Comparison of ENCODE assay signal across 41 cellular contexts in genomic region chr1:48235652-48236051, GRCh38. TPM values are rescaled to one million over a fixed set of nuclear protein-coding genes. Genes with fewer than 3 reads are reported as not detected.
"Had no signal": no experiment of that assay in that cellular context is flagged by ENCODE, and none has a peak within 500 bp of the region (broad histone marks: within the 10 kb centered on the region; RNA-seq: fewer than 3 reads in every experiment).

No MANE protein-coding gene starts in this region.

- H3K27me3 Mint-ChIP-seq: activated B cell treated with CpG ODN at 0.5 μM for 24 hours; activated CD4-positive, alpha-beta memory T cell treated with anti-CD3 and anti-CD28 coated beads for 36 hours; activated CD8-positive, alpha-beta T cell treated with anti-CD3 and anti-CD28 coated beads for 36 hours; central memory CD8-positive, alpha-beta T cell had no signal

- H3K9me3 ChIP-seq: adrenal gland, body of pancreas, breast epithelium had no signal

- H3K27me3 ChIP-seq: adrenal gland, body of pancreas, brain microvascular endothelial cell, breast epithelium had no signal

- H3K27ac Mint-ChIP-seq: activated B cell treated with CpG ODN at 0.5 μM for 24 hours; activated CD4-positive, alpha-beta memory T cell treated with anti-CD3 and anti-CD28 coated beads for 36 hours; activated CD4-positive, alpha-beta T cell treated with anti-CD3 and anti-CD28 coated beads, Interleukin-2, amount 10 ng/mL, durations not matched to agents 24 days and 14 days; activated CD8-positive, alpha-beta T cell treated with anti-CD3 and anti-CD28 coated beads for 36 hours; activated naive CD4-positive, alpha-beta T cell treated with anti-CD3 and anti-CD28 coated beads for 36 hours; activated naive CD4-positive, alpha-beta T cell treated with anti-CD3 and anti-CD28 coated beads, Interleukin-2, amount 50 U/mL, for 72 hours; activated naive CD8-positive, alpha-beta T cell treated with anti-CD3 and anti-CD28 coated beads for 36 hours; activated T-cell treated with anti-CD3 and anti-CD28 coated beads, Interleukin-2, amount 50 U/mL, for 72 hours; activated T-helper 1 cell treated with anti-CD3 and anti-CD28 coated beads, Interleukin-12 subunit alpha, Interleukin-12 subunit beta, Interleukin-2, Interleukin-4 antibody, amounts not matched to agents 30 ng/mL and 10 ng/mL and 1 ng/mL, durations not matched to agents 14 hours and 24 hours and 36 hours; activated T-helper 17 cell treated with anti-CD3 and anti-CD28 coated beads, Interleukin-2, amount 50 U/mL, for 72 hours; T-helper 1 cell treated with Interleukin-12 subunit alpha and Interleukin-12 subunit beta and Interleukin-4 antibody, amounts not matched to agents 30 μg/mL and 1 μg/mL, for 36 hours; T-helper 2 cell treated with Interferon-gamma antibody and Interleukin-4, amounts not matched to agents 5 μg/mL and 100 μg/mL, for 36 hours had no signal

- H3K36me3 Mint-ChIP-seq: activated CD4-positive, alpha-beta memory T cell treated with anti-CD3 and anti-CD28 coated beads for 36 hours; activated naive CD4-positive, alpha-beta T cell treated with anti-CD3 and anti-CD28 coated beads, Interleukin-2, amount 50 U/mL, for 72 hours; activated naive CD8-positive, alpha-beta T cell treated with anti-CD3 and anti-CD28 coated beads for 36 hours had no signal

- H3K36me3 ChIP-seq: adrenal gland, brain microvascular endothelial cell, breast epithelium had no signal

- H3K4me1 ChIP-seq: adrenal gland, body of pancreas, breast epithelium had no signal

- ATAC-seq: activated CD8-positive, alpha-beta T cell treated with anti-CD3 and anti-CD28 coated beads for 36 hours; activated naive CD4-positive, alpha-beta T cell treated with anti-CD3 and anti-CD28 coated beads, Interleukin-2, amount 50 U/mL, for 72 hours; activated T-cell treated with anti-CD3 and anti-CD28 coated beads, Interleukin-2, amount 50 U/mL, for 4 hours; activated T-cell treated with anti-CD3 and anti-CD28 coated beads, Interleukin-2, amount 50 U/mL, for 72 hours; activated T-helper 17 cell treated with anti-CD3 and anti-CD28 coated beads, Interleukin-2, amount 50 U/mL, for 72 hours; body of pancreas had no signal

- FAIRE-seq: astrocyte, TTC549 had no signal

- H3K4me1 Mint-ChIP-seq: activated CD4-positive, alpha-beta T cell treated with anti-CD3 and anti-CD28 coated beads, Interleukin-2, amount 10 ng/mL, durations not matched to agents 24 days and 14 days; activated naive CD8-positive, alpha-beta T cell treated with anti-CD3 and anti-CD28 coated beads for 36 hours; activated T-helper 17 cell treated with anti-CD3 and anti-CD28 coated beads, Interleukin-2, amount 50 U/mL, for 72 hours; central memory CD8-positive, alpha-beta T cell had no signal

- H3K4me3 ChIP-seq: adrenal gland, body of pancreas, breast epithelium had no signal

- DNase-seq: activated B cell treated with CpG ODN at 0.5 μM for 24 hours; activated CD4-positive, alpha-beta memory T cell treated with anti-CD3 and anti-CD28 coated beads for 36 hours; activated CD4-positive, alpha-beta T cell treated with anti-CD3 and anti-CD28 coated beads for 4 hours; activated CD4-positive, alpha-beta T cell treated with anti-CD3 and anti-CD28 coated beads, Interleukin-2, amount 10 ng/mL, durations not matched to agents 24 days and 14 days; activated CD4-positive, alpha-beta T cell treated with anti-CD3 and anti-CD28 coated beads, Interleukin-2, amount 50 U/mL, for 1 hour; activated CD4-positive, alpha-beta T cell treated with anti-CD3 and anti-CD28 coated beads, Interleukin-2, amount 50 U/mL, for 4 hours; activated CD4-positive, CD25-positive, alpha-beta regulatory T cell treated with anti-CD3 and anti-CD28 coated beads, Interleukin-2, amount 50 U/mL, for 72 hours; activated CD8-positive, alpha-beta memory T cell treated with anti-CD3 and anti-CD28 coated beads, Interleukin-2, amount 50 U/mL, for 4 hours; activated CD8-positive, alpha-beta T cell treated with anti-CD3 and anti-CD28 coated beads for 36 hours; activated effector memory CD4-positive, alpha-beta T cell treated with anti-CD3 and anti-CD28 coated beads, Interleukin-2, amount 50 U/mL, for 16 hours; activated gamma-delta T cell treated with Interleukin-2 at 50 U/mL for 16 hours; activated naive CD4-positive, alpha-beta T cell; activated naive CD4-positive, alpha-beta T cell treated with anti-CD3 and anti-CD28 coated beads for 36 hours; activated naive CD4-positive, alpha-beta T cell treated with anti-CD3 and anti-CD28 coated beads, Interleukin-2, amount 50 U/mL, for 16 hours; activated naive CD8-positive, alpha-beta T cell treated with anti-CD3 and anti-CD28 coated beads for 36 hours; activated T-cell treated with anti-CD3 and anti-CD28 coated beads for 4 hours; activated T-cell treated with anti-CD3 and anti-CD28 coated beads, Interleukin-2, amount 50 U/mL, for 1 hour; activated T-cell treated with anti-CD3 and anti-CD28 coated beads, Interleukin-2, amount 50 U/mL, for 4 hours; activated T-cell treated with anti-CD3 and anti-CD28 coated beads, Interleukin-2, amount 50 U/mL, for 72 hours; adrenal gland; amniotic stem cell; aorta; body of pancreas; brain microvascular endothelial cell; caudate nucleus; cerebellar nuclear complex; T-helper 1 cell; T-helper 2 cell; T-helper 9 cell had no signal

- H3K9me3 Mint-ChIP-seq: activated B cell treated with CpG ODN at 0.5 μM for 24 hours; activated CD4-positive, alpha-beta memory T cell treated with anti-CD3 and anti-CD28 coated beads for 36 hours; activated CD4-positive, alpha-beta T cell treated with anti-CD3 and anti-CD28 coated beads, Interleukin-2, amount 10 ng/mL, durations not matched to agents 24 days and 14 days; activated CD8-positive, alpha-beta T cell treated with anti-CD3 and anti-CD28 coated beads for 36 hours; activated naive CD4-positive, alpha-beta T cell treated with anti-CD3 and anti-CD28 coated beads for 36 hours; activated naive CD4-positive, alpha-beta T cell treated with anti-CD3 and anti-CD28 coated beads, Interleukin-2, amount 50 U/mL, for 72 hours; activated naive CD8-positive, alpha-beta T cell treated with anti-CD3 and anti-CD28 coated beads for 36 hours; activated T-cell treated with anti-CD3 and anti-CD28 coated beads, Interleukin-2, amount 50 U/mL, for 4 hours; activated T-cell treated with anti-CD3 and anti-CD28 coated beads, Interleukin-2, amount 50 U/mL, for 72 hours; activated T-helper 1 cell treated with anti-CD3 and anti-CD28 coated beads, Interleukin-12 subunit alpha, Interleukin-12 subunit beta, Interleukin-2, Interleukin-4 antibody, amounts not matched to agents 30 ng/mL and 10 ng/mL and 1 ng/mL, durations not matched to agents 14 hours and 24 hours and 36 hours; activated T-helper 17 cell treated with anti-CD3 and anti-CD28 coated beads, Interleukin-2, amount 50 U/mL, for 72 hours; central memory CD8-positive, alpha-beta T cell; T-helper 1 cell treated with Interleukin-12 subunit alpha and Interleukin-12 subunit beta and Interleukin-4 antibody, amounts not matched to agents 30 μg/mL and 1 μg/mL, for 36 hours; T-helper 2 cell treated with Interferon-gamma antibody and Interleukin-4, amounts not matched to agents 5 μg/mL and 100 μg/mL, for 36 hours had no signal

- H3K27ac ChIP-seq: adrenal gland, body of pancreas, brain microvascular endothelial cell, breast epithelium, VCaP had no signal

- H3K4me3 Mint-ChIP-seq: activated B cell treated with CpG ODN at 0.5 μM for 24 hours; activated CD4-positive, alpha-beta memory T cell treated with anti-CD3 and anti-CD28 coated beads for 36 hours; activated CD4-positive, alpha-beta T cell treated with anti-CD3 and anti-CD28 coated beads, Interleukin-2, amount 10 ng/mL, durations not matched to agents 24 days and 14 days; activated CD8-positive, alpha-beta T cell treated with anti-CD3 and anti-CD28 coated beads for 36 hours; activated naive CD4-positive, alpha-beta T cell treated with anti-CD3 and anti-CD28 coated beads for 36 hours; activated naive CD8-positive, alpha-beta T cell treated with anti-CD3 and anti-CD28 coated beads for 36 hours; activated T-cell treated with anti-CD3 and anti-CD28 coated beads, Interleukin-2, amount 50 U/mL, for 4 hours; activated T-cell treated with anti-CD3 and anti-CD28 coated beads, Interleukin-2, amount 50 U/mL, for 72 hours; activated T-helper 1 cell treated with anti-CD3 and anti-CD28 coated beads, Interleukin-12 subunit alpha, Interleukin-12 subunit beta, Interleukin-2, Interleukin-4 antibody, amounts not matched to agents 30 ng/mL and 10 ng/mL and 1 ng/mL, durations not matched to agents 14 hours and 24 hours and 36 hours; activated T-helper 17 cell treated with anti-CD3 and anti-CD28 coated beads, Interleukin-2, amount 50 U/mL, for 72 hours; central memory CD8-positive, alpha-beta T cell; T-helper 1 cell treated with Interleukin-12 subunit alpha and Interleukin-12 subunit beta and Interleukin-4 antibody, amounts not matched to agents 30 μg/mL and 1 μg/mL, for 36 hours; T-helper 2 cell treated with Interferon-gamma antibody and Interleukin-4, amounts not matched to agents 5 μg/mL and 100 μg/mL, for 36 hours had no signal

RNA-seq across cellular contexts. Expression of gene SLC5A9, which starts 13.1 kb away (rescaled TPM):
- total RNA-seq: activated B cell treated with CpG ODN at 0.5 μM for 24 hours; activated CD4-positive, alpha-beta memory T cell treated with anti-CD3 and anti-CD28 coated beads for 36 hours; activated CD4-positive, alpha-beta T cell treated with anti-CD3 and anti-CD28 coated beads, Interleukin-2, amount 10 ng/mL, durations not matched to agents 24 days and 14 days; activated CD8-positive, alpha-beta memory T cell treated with anti-CD3 and anti-CD28 coated beads for 36 hours; activated CD8-positive, alpha-beta T cell treated with anti-CD3 and anti-CD28 coated beads for 36 hours; activated naive CD4-positive, alpha-beta T cell treated with anti-CD3 and anti-CD28 coated beads for 36 hours; activated naive CD4-positive, alpha-beta T cell treated with anti-CD3 and anti-CD28 coated beads, Interleukin-2, amount 50 U/mL, for 72 hours; activated naive CD8-positive, alpha-beta T cell treated with anti-CD3 and anti-CD28 coated beads for 36 hours; activated T-cell treated with anti-CD3 and anti-CD28 coated beads, Interleukin-2, amount 50 U/mL, for 4 hours; activated T-cell treated with anti-CD3 and anti-CD28 coated beads, Interleukin-2, amount 50 U/mL, for 72 hours; activated T-helper 1 cell treated with anti-CD3 and anti-CD28 coated beads, Interleukin-12 subunit alpha, Interleukin-12 subunit beta, Interleukin-2, Interleukin-4 antibody, amounts not matched to agents 30 ng/mL and 10 ng/mL and 1 ng/mL, durations not matched to agents 14 hours and 24 hours and 36 hours; activated T-helper 17 cell treated with anti-CD3 and anti-CD28 coated beads, Interleukin-2, amount 50 U/mL, for 72 hours; astrocyte; chondrocyte had no signal
